9 cellular contexts compared by ENCODE assay signal in genomic region chr14:92726135-92726932, GRCh38. TPM values are rescaled to one million over a fixed set of nuclear protein-coding genes. Genes with fewer than 3 reads are reported as not detected.
DNase-seq lines count a peak whose midpoint lies in the region; ATAC-seq, FAIRE-seq and TF ChIP-seq lines count a peak whose summit lies in the region.
"Had no signal": no experiment of that assay in that cellular context is flagged by ENCODE, and none has a peak within 500 bp of the region (broad histone marks: within the 10 kb centered on the region; RNA-seq: fewer than 3 reads in every experiment).

No MANE protein-coding gene starts in this region.

- peak overlapping the region; percentile 66 to 90 for H3K27ac Mint-ChIP-seq in natural killer cell

- CTCF ChIA-PET in endothelial cell of umbilical vein (lab: Charles Lee): interaction anchor here (0.8 to 3.0 kb wide), 11 partner anchors 9 to 68 kb away, joined by 3 to 21 read pairs (median 4); partner anchors contain the start of genes GOLGA5 and LGMN

- peak overlapping the region; percentile 11 for H3K4me2 ChIP-seq in endothelial cell of umbilical vein (ENCODE audit: insufficient read depth, low read length)

- peaks cover 14 to 19% of the 10 kb centered on the region in 2 donors for H3K4me1 Mint-ChIP-seq in natural killer cell

- no peaks in the 10 kb centered on the region for H3K27me3 ChIP-seq in endothelial cell of umbilical vein (ENCODE audit: control insufficient read depth in 2 of 2, insufficient read depth in 2 of 2, low read length in 2 of 2)

- H3K27ac ChIP-seq in endothelial cell of umbilical vein (ENCODE audit: insufficient read depth, low read depth, low read length): peak overlapping the region; percentile 83
- H3K27ac ChIP-seq: HL-60 had no signal

- TF ChIP-seq POLR2A in endothelial cell of umbilical vein (IDR thresholded peaks at IDR 0.05; ENCODE audit: low read depth, low read length): no peak

- H2AFZ ChIP-seq in endothelial cell of umbilical vein (ENCODE audit: low read depth, low read length): peak overlapping the region; percentile 69

- H3K36me3 Mint-ChIP-seq in natural killer cell: no peaks in the 10 kb centered on the region

- no peaks in the 10 kb centered on the region for H4K20me1 ChIP-seq in endothelial cell of umbilical vein (replicated peaks; ENCODE audit: control insufficient read depth, extremely low read depth, insufficient read depth, low read length)

- H3K4me1 ChIP-seq in endothelial cell of umbilical vein (ENCODE audit: control insufficient read depth, extremely low read depth, insufficient read depth, low read length): peaks cover 10% of the 10 kb centered on the region

- intact Hi-C loops in endothelial cell of umbilical vein (cut with micrococcal nuclease) (loop anchor here (1.0 kb wide), 2 partner anchors 22 to 68 kb away; partner anchors contain the start of genes GOLGA5 and LGMN), natural killer cell (cut with micrococcal nuclease) (no loop called here), head of caudate nucleus (cut with DNase I) (no loop called here)

- ATAC-seq in natural killer cell (peak; percentile 93 to 97 (median 95)), HG03342 (IDR thresholded peaks at IDR 0.05; ENCODE audit: unreplicated experiment) (no peak), GM19035 (IDR thresholded peaks at IDR 0.05; ENCODE audit: unreplicated experiment) (no peak)

- H3K27me3 Mint-ChIP-seq in natural killer cell (ENCODE audit: low read depth in 2 of 2): peaks cover 11 to 19% of the 10 kb centered on the region in 2 donors

- dilution Hi-C loops in endothelial cell of umbilical vein (cut with MboI; ENCODE audit: extremely low pct_ligation_motif_present, low sequenced_read_pairs): no loop called here

- H3K79me2 ChIP-seq in endothelial cell of umbilical vein (ENCODE audit: control insufficient read depth, insufficient read depth, low read length): no peaks in the 10 kb centered on the region

- H3K36me3 ChIP-seq in endothelial cell of umbilical vein (ENCODE audit: control insufficient read depth in 2 of 2, extremely low read depth in 1 of 2, insufficient read depth in 2 of 2, low read length in 2 of 2): no peaks in the 10 kb centered on the region

- no peak overlapping the region for H3K4me3 ChIP-seq in endothelial cell of umbilical vein (replicated peaks in 1 of 3; ENCODE audit: insufficient read depth in 1 of 3, low read depth in 1 of 3, low read length in 3 of 3)

- no peaks in the 10 kb centered on the region for H3K9me3 Mint-ChIP-seq in natural killer cell

- no peaks in the 10 kb centered on the region for H3K9me3 ChIP-seq in endothelial cell of umbilical vein (replicated peaks; ENCODE audit: control insufficient read depth, insufficient read depth, low read length)

- H3K9me1 ChIP-seq in endothelial cell of umbilical vein (replicated peaks; ENCODE audit: control insufficient read depth, extremely low read depth, insufficient read depth, low read length): no peaks in the 10 kb centered on the region

- FAIRE-seq in endothelial cell of umbilical vein (lab: Jason Lieb, UNC): peak; percentile 97

- POLR2A ChIA-PET in endothelial cell of umbilical vein (lab: Charles Lee): interaction anchor here (3.6 kb wide), 1 partner anchor 22 kb away, joined by 27 read pairs; the partner anchor contains the start of gene LGMN

- TSS peak; percentile 54 for BruUV-seq in endothelial cell of umbilical vein (replicated peaks; lab: Mats Ljungman, UMichigan)

- DNase-seq in ELR (ENCODE audit: low read depth) (peak; percentile 95), RPMI7951 (ENCODE audit: low read depth) (peak; percentile 84), endothelial cell of umbilical vein (ENCODE audit: low read depth, low spot score) (peak; percentile 89), natural killer cell (peak; percentile 77), head of caudate nucleus (no peak), DMS 273 treated with DMSO at 0.1 percent for 48 hours (lab: John Stamatoyannopoulos, UW) (no peak)

- TF ChIP-seq CTCF in endothelial cell of umbilical vein (IDR thresholded peaks at IDR 0.05; ENCODE audit: extremely low read depth in 1 of 2, insufficient read depth in 1 of 2, low read depth in 1 of 2, low read length in 2 of 2): no peak
- no peak for TF ChIP-seq CTCF in natural killer cell (IDR thresholded peaks at IDR 0.05)

- H3K9ac ChIP-seq in endothelial cell of umbilical vein (replicated peaks; ENCODE audit: extremely low read depth, insufficient read depth, low read length): peak overlapping the region; percentile 40

- H3K4me3 Mint-ChIP-seq in natural killer cell: peak overlapping the region; percentile 1

TF ChIP-seq in endothelial cell of umbilical vein, 7 proteins besides CTCF, POLR2A, EP300 and RAD21:
- TF ChIP-seq JUN (IDR thresholded peaks at IDR 0.05; ENCODE audit: borderline replicate concordance, insufficient read depth, insufficient read length, low read depth) (peak; percentile 65), MYC (IDR thresholded peaks at IDR 0.05; ENCODE audit: low read depth, low read length) (no peak), POLR2AphosphoS5 (IDR thresholded peaks at IDR 0.05; ENCODE audit: insufficient read depth, low read depth, low read length) (no peak), FOS (IDR thresholded peaks at IDR 0.05; ENCODE audit: borderline replicate concordance, insufficient read depth, low read length) (peak; percentile 66), EZH2 (IDR thresholded peaks at IDR 0.05; ENCODE audit: borderline replicate concordance, low read depth, low read length, severe bottlenecking) (no peak), MAX (IDR thresholded peaks at IDR 0.05; ENCODE audit: insufficient read depth, insufficient read length) (no peak), GATA2 (IDR thresholded peaks at IDR 0.05; ENCODE audit: insufficient read depth, insufficient read length, low read depth, low read length) (no peak)
TF ChIP-seq in endothelial cell of umbilical vein: peak in this region for 2.

RNA-seq across cellular contexts. Expression of gene LGMN, which starts 22.1 kb away (rescaled TPM):
- 35.9 and 40.3 TPM in 2 replicates for total RNA-seq in RPMI7951 (2014; rRNA removed; shearing (Covaris generic))
- total RNA-seq in endothelial cell of umbilical vein (56.7 and 62.6 TPM in 2 replicates), natural killer cell (1 to 10 TPM in 2 of 3 donors, under 1 TPM in 1; 0.39 to 6.1 (median 2.5) TPM)
- 85.8 and 99.2 TPM in 2 replicates for polyA plus RNA-seq in endothelial cell of umbilical vein
- polyA plus RNA-seq in endothelial cell of umbilical vein (2011; cell fraction: cytosol; rRNA removed): 122 and 126 TPM in 2 replicates
- 73.2 and 83.3 TPM in 2 replicates for polyA plus RNA-seq in endothelial cell of umbilical vein (2011; cell fraction: nucleus; rRNA removed)
- polyA plus RNA-seq in endothelial cell of umbilical vein (2012): 70.4 and 81.1 TPM in 2 replicates
- polyA minus RNA-seq in endothelial cell of umbilical vein: 52.1 and 66.6 TPM in 2 replicates
- 16.8 TPM for polyA minus RNA-seq in endothelial cell of umbilical vein (2011; cell fraction: cytosol; rRNA and poly(A)+ RNA removed)
- polyA minus RNA-seq in endothelial cell of umbilical vein (2011; cell fraction: nucleus; rRNA and poly(A)+ RNA removed): 20.4 and 28.7 TPM in 2 replicates

Comparison
In these comparisons a context has a peak if more than half of its experiments do, and no peak if none do; other contexts are left out.
1. DNase-seq: peak in ELR (single experiment), RPMI7951 (single experiment), endothelial cell of umbilical vein (single experiment) and natural killer cell (single experiment); none in head of caudate nucleus (0 of 42) and DMS 273 treated with DMSO at 0.1 percent for 48 hours (single experiment).
2. ATAC-seq: peak in natural killer cell (3 of 3); none in HG03342 (single experiment) and GM19035 (single experiment).